ENCODE assay signal across 18 cellular contexts in the genomic region with DNA sequence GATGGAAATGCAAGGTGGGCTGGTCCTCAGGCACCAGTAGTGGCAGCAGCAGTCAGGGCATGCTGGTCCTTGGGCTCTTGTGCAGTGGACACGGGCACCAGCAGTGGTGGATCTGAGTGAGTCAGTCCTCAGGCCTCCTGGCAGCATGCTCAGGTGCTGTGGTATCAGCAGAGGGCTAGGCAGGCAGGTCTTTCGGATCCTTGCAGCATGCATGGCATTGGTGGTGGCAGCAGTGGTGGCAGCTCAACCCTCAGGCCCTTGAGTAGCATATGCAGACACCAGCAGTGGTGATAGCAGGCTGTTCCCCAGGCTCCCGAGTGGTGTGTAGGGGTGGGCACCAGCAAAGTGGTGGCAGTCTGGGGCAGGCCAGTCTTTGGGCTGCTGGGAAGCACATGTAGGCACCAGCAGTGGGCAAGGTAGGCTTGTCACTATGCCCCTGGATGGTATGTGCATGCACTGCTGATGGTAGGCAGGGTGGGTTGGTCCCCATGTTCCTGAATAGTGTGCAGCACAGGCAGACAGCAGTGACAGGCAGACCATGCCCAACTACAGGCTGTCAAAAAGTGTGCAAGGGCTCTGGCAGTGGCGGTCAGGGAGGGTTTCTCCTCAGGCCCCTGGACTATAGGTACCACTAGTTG.
DNase-seq lines count a peak whose midpoint lies in the region; ATAC-seq, FAIRE-seq and TF ChIP-seq lines count a peak whose summit lies in the region.
"Had no signal": no experiment of that assay in that cellular context is flagged by ENCODE, and none has a peak within 500 bp of the region (broad histone marks: within the 10 kb centered on the region; RNA-seq: fewer than 3 reads in every experiment).

No MANE protein-coding gene starts in this region.

- H3K79me1 ChIP-seq in IMR-90 (ENCODE audit: low read depth in 1 of 2, low read length in 2 of 2): no peaks in the 10 kb centered on the region
- H3K79me1 ChIP-seq in mesenchymal stem cell (replicated peaks; ENCODE audit: low read length, poor library complexity, severe bottlenecking): no peaks in the 10 kb centered on the region

- in situ Hi-C loops in IMR-90 (cut with MboI; ENCODE audit: low sequenced_read_pairs): no loop called here

- no peak overlapping the region for H3K4ac ChIP-seq in IMR-90 (ENCODE audit: low read depth, low read length)
- no peak overlapping the region for H3K4ac ChIP-seq in mesenchymal stem cell (ENCODE audit: low read depth in 1 of 2, low read length in 2 of 2)

- H3K9ac ChIP-seq in IMR-90 (ENCODE audit: low read depth, low read length) (no peak overlapping the region), mesenchymal stem cell (ENCODE audit: low read length) (no peak overlapping the region)
- H3K9ac ChIP-seq: BLaER1 had no signal

- H2BK120ac ChIP-seq in IMR-90 (ENCODE audit: low read depth, low read length) (no peak overlapping the region), mesenchymal stem cell (ENCODE audit: low read depth, low read length) (no peak overlapping the region)

- TF ChIP-seq POLR2A in IMR-90 (IDR thresholded peaks at IDR 0.05; ENCODE audit: low read depth, low read length): no peak

- H3K27ac Mint-ChIP-seq in stimulated activated effector memory CD8-positive, alpha-beta T cell treated with anti-CD3 and anti-CD28 coated beads, Interleukin-12 subunit alpha, Interleukin-12 subunit beta, amount 100 ng/mL, for 72 hours: no peak overlapping the region
- H3K27ac Mint-ChIP-seq: CD4-positive, alpha-beta memory T cell; H9 had no signal

- POLR2A ChIA-PET in IMR-90 (lab: Charles Lee; ENCODE audit: unreplicated experiment): no interaction called here

- WGBS in IMR-90 (ENCODE audit: extremely low coverage in 2 of 2, insufficient read length in 1 of 2), 2 experiments: no CpG with 5 or more reads among the region's 4 CpGs
- WGBS in mesenchymal stem cell: 78% methylated on average over 4 of the region's 4 CpGs

- H3K4me1 ChIP-seq in IMR-90 (ENCODE audit: control insufficient read depth, insufficient read depth, low read length): no peaks in the 10 kb centered on the region
- H3K4me1 ChIP-seq in mesenchymal stem cell (ENCODE audit: control insufficient read depth, insufficient read depth, low read depth, low read length): no peaks in the 10 kb centered on the region
- H3K4me1 ChIP-seq: BLaER1 had no signal

- H4K5ac ChIP-seq in IMR-90 (ENCODE audit: low read depth, low read length): no peak overlapping the region

- H3K9me3 ChIP-seq in IMR-90 (ENCODE audit: control insufficient read depth, insufficient read depth, low read length): peaks cover 19% of the 10 kb centered on the region
- H3K9me3 ChIP-seq in mesenchymal stem cell (ENCODE audit: control insufficient read depth, low read length): no peaks in the 10 kb centered on the region
- H3K9me3 ChIP-seq: BLaER1 had no signal

- H3K27ac ChIP-seq in IMR-90 (ENCODE audit: insufficient read depth, low read length): no peak overlapping the region
- no peak overlapping the region for H3K27ac ChIP-seq in mesenchymal stem cell (ENCODE audit: low read length, poor library complexity, severe bottlenecking)
- H3K27ac ChIP-seq: BLaER1 had no signal

- no peak for TF ChIP-seq RAD21 in IMR-90 (IDR thresholded peaks at IDR 0.05; ENCODE audit: low read length)

- no peaks in the 10 kb centered on the region for H3K4me1 Mint-ChIP-seq in stimulated activated effector memory CD8-positive, alpha-beta T cell treated with anti-CD3 and anti-CD28 coated beads, Interleukin-12 subunit alpha, Interleukin-12 subunit beta, amount 100 ng/mL, for 72 hours
- H3K4me1 Mint-ChIP-seq: CD4-positive, alpha-beta memory T cell had no signal

- H3K4me3 ChIP-seq in IMR-90 (ENCODE audit: insufficient read depth, low read depth, low read length): no peak overlapping the region
- H3K4me3 ChIP-seq in mesenchymal stem cell (ENCODE audit: insufficient read depth in 1 of 2, low read depth in 1 of 2, low read length in 2 of 2): no peak overlapping the region
- H3K4me3 ChIP-seq: BLaER1 had no signal

- H3K36me3 Mint-ChIP-seq in stimulated activated effector memory CD8-positive, alpha-beta T cell treated with anti-CD3 and anti-CD28 coated beads, Interleukin-12 subunit alpha, Interleukin-12 subunit beta, amount 100 ng/mL, for 72 hours: no peaks in the 10 kb centered on the region
- H3K36me3 Mint-ChIP-seq: CD14-positive monocyte; CD4-positive, alpha-beta memory T cell had no signal

- peak overlapping the region; percentile 51 for H2AFZ ChIP-seq in IMR-90 (replicated peaks; ENCODE audit: low read length, poor library complexity)
- peak overlapping the region; percentile 39 for H2AFZ ChIP-seq in mesenchymal stem cell (ENCODE audit: low read depth, low read length)

- BruUV-seq in IMR-90 (replicated peaks; lab: Mats Ljungman, UMichigan): no TSS peak

- H4K8ac ChIP-seq in IMR-90 (ENCODE audit: low read depth in 2 of 2, low read length in 2 of 2) (no peak overlapping the region), mesenchymal stem cell (ENCODE audit: low read length) (no peak overlapping the region)

- no peak overlapping the region for H2BK5ac ChIP-seq in IMR-90 (ENCODE audit: low read depth, low read length, poor library complexity, severe bottlenecking)
- no peak overlapping the region for H2BK5ac ChIP-seq in mesenchymal stem cell (ENCODE audit: low read depth, low read length, poor library complexity, severe bottlenecking)

- H2BK12ac ChIP-seq in mesenchymal stem cell (ENCODE audit: low read length in 2 of 2): no peak overlapping the region

- H3K4me3 Mint-ChIP-seq in stimulated activated effector memory CD8-positive, alpha-beta T cell treated with anti-CD3 and anti-CD28 coated beads, Interleukin-12 subunit alpha, Interleukin-12 subunit beta, amount 100 ng/mL, for 72 hours: no peak overlapping the region
- H3K4me3 Mint-ChIP-seq: CD14-positive monocyte; CD4-positive, alpha-beta memory T cell; H9 had no signal

- H4K91ac ChIP-seq in IMR-90 (ENCODE audit: insufficient read depth, low read depth, low read length) (no peak overlapping the region), mesenchymal stem cell (ENCODE audit: low read length) (no peak overlapping the region)

- H2BK20ac ChIP-seq in IMR-90 (ENCODE audit: low read depth, low read length): no peak overlapping the region

- no peak overlapping the region for H3K18ac ChIP-seq in IMR-90 (ENCODE audit: low read depth, low read length)
- no peak overlapping the region for H3K18ac ChIP-seq in mesenchymal stem cell (ENCODE audit: low read depth in 1 of 2, low read length in 2 of 2)

- peaks cover 10% of the 10 kb centered on the region for H3K9me3 Mint-ChIP-seq in stimulated activated effector memory CD8-positive, alpha-beta T cell treated with anti-CD3 and anti-CD28 coated beads, Interleukin-12 subunit alpha, Interleukin-12 subunit beta, amount 100 ng/mL, for 72 hours
- H3K9me3 Mint-ChIP-seq: H9 had no signal

- H2AK9ac ChIP-seq in IMR-90 (replicated peaks; ENCODE audit: low read depth, low read length, poor library complexity): no peak overlapping the region

- no peak for TF ChIP-seq CTCF in IMR-90 (conservative IDR thresholded peaks at IDR 0.05; ENCODE audit: low read depth, low read length)

- H3K56ac ChIP-seq in IMR-90 (ENCODE audit: extremely low read depth, insufficient read depth, low read length): no peak overlapping the region

- CTCF ChIA-PET in IMR-90 (lab: Yijun Ruan, JAX): no interaction called here

- ATAC-seq in IMR-90 (ENCODE audit: low read depth) (no peak), HG03196 (IDR thresholded peaks at IDR 0.05; ENCODE audit: unreplicated experiment) (no peak), HG03378 (IDR thresholded peaks at IDR 0.05; ENCODE audit: unreplicated experiment) (no peak)
- ATAC-seq in stimulated activated effector memory CD8-positive, alpha-beta T cell treated with anti-CD3 and anti-CD28 coated beads, Interleukin-12 subunit alpha, Interleukin-12 subunit beta, amount 100 ng/mL, for 72 hours: peak; percentile 39
- ATAC-seq: HepG2 had no signal

- H3K23ac ChIP-seq in IMR-90 (ENCODE audit: low read depth, low read length) (no peak overlapping the region), mesenchymal stem cell (ENCODE audit: low read length in 2 of 2) (no peak overlapping the region)

- no peak overlapping the region for H3K4me2 ChIP-seq in IMR-90 (ENCODE audit: low read depth, low read length)
- H3K4me2 ChIP-seq in mesenchymal stem cell (ENCODE audit: low read length, poor library complexity, severe bottlenecking): no peak overlapping the region
- H3K4me2 ChIP-seq: BLaER1 had no signal

- DNase-seq in IMR-90: no peak
- no peak for DNase-seq in mesenchymal stem cell
- DNase-seq in stimulated activated effector memory CD8-positive, alpha-beta T cell treated with anti-CD3 and anti-CD28 coated beads, Interleukin-12 subunit alpha, Interleukin-12 subunit beta, amount 100 ng/mL, for 72 hours (ENCODE audit: low spot score in 2 of 2): no peak
- DNase-seq in urothelium cell line (ENCODE audit: low spot score): no peak
- no peak for DNase-seq in GM19240 (ENCODE audit: insufficient read length, low spot score)
- DNase-seq: 8988T, DMS153, DMS79, GDM1, H9 had no signal

- H2BK15ac ChIP-seq in IMR-90 (ENCODE audit: low read depth, low read length) (no peak overlapping the region), mesenchymal stem cell (ENCODE audit: low read depth, poor library complexity, severe bottlenecking) (no peak overlapping the region)

- dilution Hi-C loops in IMR-90 (cut with HindIII; ENCODE audit: low sequenced_read_pairs, unreplicated experiment): no loop called here

- peak; percentile 82 for FAIRE-seq in urothelium cell line (lab: Jason Lieb, UNC)
- FAIRE-seq: GM12892, H1, HepG2 had no signal

- H3K27me3 ChIP-seq in IMR-90 (ENCODE audit: control insufficient read depth, insufficient read depth, low read length) (no peaks in the 10 kb centered on the region), mesenchymal stem cell (ENCODE audit: control insufficient read depth in 1 of 2, insufficient read depth in 1 of 2, low read length in 2 of 2) (no peaks in the 10 kb centered on the region)
- H3K27me3 ChIP-seq: BLaER1 had no signal

- H3K14ac ChIP-seq in IMR-90 (replicated peaks; ENCODE audit: low read depth, low read length) (no peak overlapping the region), mesenchymal stem cell (ENCODE audit: low read length in 2 of 2) (no peak overlapping the region)

- intact Hi-C loops in IMR-90 (cut with micrococcal nuclease): no loop called here

- H4K20me1 ChIP-seq in IMR-90 (ENCODE audit: insufficient read depth, low read length): no peaks in the 10 kb centered on the region
- H4K20me1 ChIP-seq: BLaER1 had no signal

- no peak overlapping the region for H2AK5ac ChIP-seq in IMR-90 (ENCODE audit: low read depth, low read length)
- no peak overlapping the region for H2AK5ac ChIP-seq in mesenchymal stem cell (ENCODE audit: low read length, severe bottlenecking)

- no peaks in the 10 kb centered on the region for H3K9me1 ChIP-seq in IMR-90 (ENCODE audit: insufficient read depth, low read length)

- H3K36me3 ChIP-seq in IMR-90 (ENCODE audit: control insufficient read depth, insufficient read depth, low read length): no peaks in the 10 kb centered on the region
- no peaks in the 10 kb centered on the region for H3K36me3 ChIP-seq in mesenchymal stem cell (ENCODE audit: control insufficient read depth in 1 of 2, insufficient read depth in 2 of 2, low read depth in 1 of 2, low read length in 2 of 2)
- H3K36me3 ChIP-seq: BLaER1 had no signal

TF ChIP-seq in IMR-90, 13 proteins besides CTCF, POLR2A, EP300 and RAD21 (continues in another document):
- TF ChIP-seq SMC3 (IDR thresholded peaks at IDR 0.05; ENCODE audit: low read depth, low read length): no peak
- no peak for TF ChIP-seq RCOR1 (IDR thresholded peaks at IDR 0.05; ENCODE audit: insufficient replicate concordance, low read length)
